8 cellular contexts compared by ENCODE assay signal in the genomic region with DNA sequence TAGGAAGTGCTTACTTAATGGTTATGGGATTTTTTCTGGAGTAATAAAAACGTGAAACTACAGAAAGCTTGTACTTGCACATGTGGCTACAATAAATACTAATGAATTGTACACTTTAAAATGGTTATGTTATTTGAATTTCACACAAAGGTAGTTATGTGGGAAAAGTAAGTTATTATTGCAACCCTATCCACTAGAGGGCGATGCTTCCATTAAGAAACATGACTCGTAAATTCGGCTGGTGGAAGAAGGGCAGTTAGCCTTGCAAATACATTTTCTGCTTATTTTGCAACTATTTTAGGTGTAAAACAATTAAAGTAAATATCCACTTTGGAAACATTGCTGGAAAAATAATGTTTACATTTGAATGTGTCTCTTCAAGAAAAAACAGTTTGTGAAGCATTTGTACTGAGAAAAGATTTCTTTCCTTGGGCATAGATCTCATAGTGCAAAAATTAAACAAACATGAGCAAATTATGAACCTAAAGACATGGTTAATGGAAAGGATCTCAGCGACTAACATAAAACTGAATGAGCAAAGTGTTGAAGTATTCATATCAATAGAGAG.
A peak's percentile ranks its signal among the peaks of the same experiment; 100 is the strongest.
DNase-seq lines count a peak whose midpoint lies in the region; ATAC-seq, FAIRE-seq and TF ChIP-seq lines count a peak whose summit lies in the region.

No MANE protein-coding gene starts in this region.

- H3K9me3 ChIP-seq in A549 (no peaks in the 10 kb centered on the region), adipocyte (ENCODE audit: control insufficient read depth, low read length) (no peaks in the 10 kb centered on the region), thoracic aorta (no peaks in the 10 kb centered on the region)

- H3K36me3 Mint-ChIP-seq in immature natural killer cell: no peaks in the 10 kb centered on the region

- DNase-seq in A549 (ENCODE audit: low read depth in 1 of 2, low spot score in 1 of 2) (peak in 1 of 2 experiments; percentile 78), GM06990 (ENCODE audit: extremely low read depth, insufficient read length) (peak; percentile 3), NCI-H2107 (lab: John Stamatoyannopoulos, UW) (peak; percentile 30), adipocyte (ENCODE audit: low read depth) (peak; percentile 94), immature natural killer cell (peak; percentile 42 to 55 (median 50)), thoracic aorta (ENCODE audit: low spot score) (no peak)
- no peak for DNase-seq in activated CD4-positive, CD25-positive, alpha-beta regulatory T cell treated with anti-CD3 and anti-CD28 coated beads, Interleukin-2, amount 50 U/mL, for 72 hours

- H3K27me3 ChIP-seq in GM06990 (replicated peaks; ENCODE audit: control insufficient read depth, insufficient read depth, low read length): no peaks in the 10 kb centered on the region
- no peaks in the 10 kb centered on the region for H3K27me3 ChIP-seq in adipocyte (replicated peaks; ENCODE audit: control insufficient read depth, insufficient read depth, low read length)
- no peaks in the 10 kb centered on the region for H3K27me3 ChIP-seq in thoracic aorta (replicated peaks; ENCODE audit: insufficient read depth)

- H3K36me3 ChIP-seq in GM06990 (ENCODE audit: control insufficient read depth, insufficient read depth, low read length): no peaks in the 10 kb centered on the region
- no peaks in the 10 kb centered on the region for H3K36me3 ChIP-seq in adipocyte (ENCODE audit: control insufficient read depth, insufficient read depth, low read length, severe bottlenecking)
- no peaks in the 10 kb centered on the region for H3K36me3 ChIP-seq in thoracic aorta

- CTCF ChIA-PET in A549 (lab: Yijun Ruan, JAX): interaction anchor here (0.7 to 2.6 kb wide), 8 partner anchors 10 to 473 kb away, joined by 3 to 11 read pairs (median 3); a partner anchor contains a TSS

- TF ChIP-seq CTCF in A549 (IDR thresholded peaks at IDR 0.05) (peak; percentile 82), GM06990 (IDR thresholded peaks at IDR 0.05; ENCODE audit: insufficient read depth, low read length, poor library complexity, severe bottlenecking) (peak; percentile 66), thoracic aorta (IDR thresholded peaks at IDR 0.05) (peak; percentile 74)

- POLR2A ChIA-PET in A549 (lab: Yijun Ruan, JAX): no interaction called here

- H3K27me3 Mint-ChIP-seq in immature natural killer cell (ENCODE audit: low read depth in 3 of 3): peaks cover 1 to 4% (median 2%) of the 10 kb centered on the region in 3 donors

- H3K4me2 ChIP-seq in A549: no peak overlapping the region

- TF ChIP-seq RAD21 in A549 (conservative IDR thresholded peaks at IDR 0.05 in 1 of 2, IDR thresholded peaks at IDR 0.05 in 1 of 2): peak; percentile 74 to 79

- TF ChIP-seq POLR2A in A549 (IDR thresholded peaks at IDR 0.05; ENCODE audit: low read length): no peak

- H3K4me3 ChIP-seq in A549 (no peak overlapping the region), GM06990 (replicated peaks; ENCODE audit: low read depth, low read length) (no peak overlapping the region), adipocyte (ENCODE audit: low read length) (no peak overlapping the region), thoracic aorta (no peak overlapping the region)

- 2% methylated on average over 5 of the region's 5 CpGs for WGBS in A549 (ENCODE audit: missing lambda C conversion rate)

- H3K27ac Mint-ChIP-seq in immature natural killer cell: no peak overlapping the region

- H3K4me1 ChIP-seq in A549 (no peaks in the 10 kb centered on the region), adipocyte (ENCODE audit: control insufficient read depth, insufficient read depth, low read length) (no peaks in the 10 kb centered on the region), thoracic aorta (ENCODE audit: control insufficient read depth in 1 of 2, low read depth in 2 of 2) (peaks cover 0 to 8% of the 10 kb centered on the region in 2 donors)

- H3K27ac ChIP-seq in A549: no peak overlapping the region
- no peak overlapping the region for H3K27ac ChIP-seq in thoracic aorta

- H3K9ac ChIP-seq in adipocyte (ENCODE audit: low read length): no peak overlapping the region

- FAIRE-seq in A549 (lab: Jason Lieb, UNC): peak; percentile 72

- no peaks in the 10 kb centered on the region for H3K9me3 Mint-ChIP-seq in immature natural killer cell

- peaks cover 3 to 8% of the 10 kb centered on the region in 2 donors for H3K4me1 Mint-ChIP-seq in immature natural killer cell

- TF ChIP-seq EP300 in A549 (IDR thresholded peaks at IDR 0.05): no peak

- ATAC-seq in A549 (peak in 1 of 2 experiments; percentile 74; a peak in 4 of 6 replicates), HG02943 (IDR thresholded peaks at IDR 0.05; ENCODE audit: low read depth, unreplicated experiment) (peak; percentile 72), thoracic aorta (ENCODE audit: insufficient number of reproducible peaks, low FRiP score, low read depth) (no peak)

- no peak overlapping the region for H3K4me3 Mint-ChIP-seq in immature natural killer cell

TF ChIP-seq in A549, 52 proteins besides CTCF, POLR2A, EP300 and RAD21:
- TF ChIP-seq MAFK (IDR thresholded peaks at IDR 0.05; ENCODE audit: partially characterized antibody) (peak; percentile 80), SMC3 (IDR thresholded peaks at IDR 0.05) (peak; percentile 67), RARB (CRISPR knock-in tag; IDR thresholded peaks at IDR 0.05) (no peak)
- TF ChIP-seq, protein P1, sequence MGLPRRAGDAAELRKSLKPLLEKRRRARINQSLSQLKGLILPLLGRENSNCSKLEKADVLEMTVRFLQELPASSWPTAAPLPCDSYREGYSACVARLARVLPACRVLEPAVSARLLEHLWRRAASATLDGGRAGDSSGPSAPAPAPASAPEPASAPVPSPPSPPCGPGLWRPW (IDR thresholded peaks at IDR 0.05): no peak

Comparison
In these comparisons a context has a peak if more than half of its experiments do, and no peak if none do; other contexts are left out.
1. DNase-seq: peak in GM06990 (single experiment), NCI-H2107 (single experiment), adipocyte (single experiment) and immature natural killer cell (3 of 3); none in thoracic aorta (single experiment) and activated CD4-positive, CD25-positive, alpha-beta regulatory T cell treated with anti-CD3 and anti-CD28 coated beads, Interleukin-2, amount 50 U/mL, for 72 hours (single experiment).
2. Peak in every context shown above with its lines, with median percentiles within 50 percentile points of each other: CTCF ChIP-seq.